ENCODE assay signal across 8 cellular contexts in the genomic region with DNA sequence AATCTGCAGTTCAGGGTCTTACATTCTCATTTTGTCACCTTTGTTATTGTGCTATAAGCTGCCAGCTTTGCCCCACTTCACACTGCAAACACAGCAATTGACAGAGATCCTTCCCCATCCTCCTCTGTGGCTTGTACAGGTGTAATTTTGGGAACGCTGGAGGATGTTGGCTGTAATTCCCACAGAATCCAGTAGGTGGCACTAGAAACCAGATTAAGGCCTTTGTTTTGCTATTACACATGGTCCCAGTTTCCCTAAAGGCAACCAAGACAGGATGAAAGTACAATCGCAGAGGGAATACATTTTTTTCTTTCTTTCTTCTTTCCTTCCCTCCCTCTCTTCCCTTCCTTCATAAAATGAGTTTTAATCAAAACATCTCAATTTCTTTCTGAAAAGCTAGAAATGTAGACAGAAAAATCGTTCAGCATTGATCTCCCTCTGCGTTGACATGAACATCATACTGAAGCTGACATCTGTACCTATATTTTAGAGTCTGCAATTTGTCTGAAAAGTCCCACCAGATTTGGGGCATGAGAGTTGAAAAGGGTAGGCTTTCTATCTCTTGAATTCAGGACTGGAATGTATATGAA. TPM values are rescaled to one million over a fixed set of nuclear protein-coding genes. Genes with fewer than 3 reads are reported as not detected.
DNase-seq lines count a peak whose midpoint lies in the region; ATAC-seq and TF ChIP-seq lines count a peak whose summit lies in the region.

No MANE protein-coding gene starts in this region.

- no peak overlapping the region for H3K27ac Mint-ChIP-seq in nephron

- H3K36me3 ChIP-seq in H7 (replicated peaks; ENCODE audit: control insufficient read depth, insufficient read depth, low read length) (no peaks in the 10 kb centered on the region), WERI-Rb-1 (no peaks in the 10 kb centered on the region)

- no peak for ATAC-seq in HG03280 (IDR thresholded peaks at IDR 0.05; ENCODE audit: unreplicated experiment)

- no peak overlapping the region for H3K27ac ChIP-seq in WERI-Rb-1

- TF ChIP-seq CTCF in WERI-Rb-1 (IDR thresholded peaks at IDR 0.05; ENCODE audit: low read depth, low read length) (peak; percentile 82), epithelial cell of proximal tubule (conservative IDR thresholded peaks at IDR 0.05; ENCODE audit: low read depth, low read length) (peak; percentile 89), nephron (IDR thresholded peaks at IDR 0.05; ENCODE audit: unreplicated experiment in 3 of 3) (peak; percentile 92 to 96 (median 93))

- no peaks in the 10 kb centered on the region; the same call in 1 of the 2 replicates for H3K27me3 ChIP-seq in H7 (ENCODE audit: control insufficient read depth, insufficient read depth, low read length)
- no peaks in the 10 kb centered on the region for H3K27me3 ChIP-seq in WERI-Rb-1 (ENCODE audit: insufficient read depth, low read depth, severe bottlenecking)

- H3K4me3 ChIP-seq in H7 (ENCODE audit: insufficient read depth, low read depth, low read length) (no peak overlapping the region), WERI-Rb-1 (ENCODE audit: low read depth, low read length) (no peak overlapping the region), epithelial cell of proximal tubule (ENCODE audit: low read depth, low read length) (no peak overlapping the region)

- DNase-seq in 8988T (peak; percentile 44), Daoy (ENCODE audit: low read depth) (peak; percentile 37), H7 (peak; percentile 69), NCI-H1092 treated with DMSO at 0.1 percent for 48 hours (lab: John Stamatoyannopoulos, UW) (peak; percentile 78), WERI-Rb-1 (peak; percentile 36), epithelial cell of proximal tubule (ENCODE audit: low read depth) (no peak)

- H3K9me3 Mint-ChIP-seq in nephron: no peaks in the 10 kb centered on the region

- H3K4me3 Mint-ChIP-seq in nephron: no peak overlapping the region

- H3K9me3 ChIP-seq in WERI-Rb-1 (ENCODE audit: severe bottlenecking): no peaks in the 10 kb centered on the region

- peaks cover 29% of the 10 kb centered on the region for H3K4me1 Mint-ChIP-seq in nephron

- H3K36me3 Mint-ChIP-seq in nephron (ENCODE audit: low read depth): no peaks in the 10 kb centered on the region

- peaks cover 29% of the 10 kb centered on the region for H3K27me3 Mint-ChIP-seq in nephron (ENCODE audit: low read depth)

RNA-seq across cellular contexts. Expression of gene NELL1, which starts 21.3 kb away (rescaled TPM):
- total RNA-seq in Daoy (2014; rRNA removed; shearing (Covaris generic)): not detected in 2 replicates
- total RNA-seq in H7 (2014; rRNA removed; shearing (Covaris generic)): 2.6 and 5.1 TPM in 2 replicates
- total RNA-seq in epithelial cell of proximal tubule: not detected in 2 replicates

RNA-seq across cellular contexts. Expression of gene SLC6A5, which starts 48.7 kb away (rescaled TPM):
- not detected in 2 replicates for total RNA-seq in Daoy (2014; rRNA removed; shearing (Covaris generic))
- 0.30 TPM in 1 of 2 replicates, not detected in the other for total RNA-seq in H7 (2014; rRNA removed; shearing (Covaris generic))
- total RNA-seq in epithelial cell of proximal tubule: not detected in 2 replicates
